27 cellular contexts compared by ENCODE assay signal in the genomic region with DNA sequence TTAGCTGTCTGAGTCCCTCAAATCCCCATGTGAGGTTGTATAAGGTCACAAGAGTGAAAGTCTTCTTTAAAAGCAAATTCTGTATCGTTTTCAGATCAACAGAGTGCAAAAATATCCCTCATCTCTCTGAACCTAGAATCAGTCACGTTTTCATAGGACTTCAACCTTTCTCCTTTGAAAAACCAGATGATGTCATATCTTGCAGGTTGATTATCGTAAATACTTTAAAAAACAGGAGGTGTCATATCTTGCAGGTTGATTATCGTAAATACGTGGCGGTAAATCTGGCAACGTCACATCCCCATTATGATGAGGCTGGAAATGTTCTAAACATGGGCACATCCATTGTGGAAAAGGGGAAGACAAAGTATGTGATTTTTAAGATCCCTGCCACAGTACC. TPM values are rescaled to one million over a fixed set of nuclear protein-coding genes. Genes with fewer than 3 reads are reported as not detected.
"Had no signal": no experiment of that assay in that cellular context is flagged by ENCODE, and none has a peak within 500 bp of the region (broad histone marks: within the 10 kb centered on the region; RNA-seq: fewer than 3 reads in every experiment).

No MANE protein-coding gene starts in this region.

- H3K4me2 ChIP-seq: KMS-11 had no signal

- DNase-seq: activated CD4-positive, alpha-beta T cell treated with anti-CD3 and anti-CD28 coated beads for 48 hours; activated CD4-positive, alpha-beta T cell treated with anti-CD3 and anti-CD28 coated beads, Interleukin-2, amount 50 U/mL, for 4 hours; activated CD4-positive, CD25-positive, alpha-beta regulatory T cell treated with anti-CD3 and anti-CD28 coated beads, Interleukin-2, amount 50 U/mL, for 72 hours; activated CD8-positive, alpha-beta T cell treated with anti-CD3 and anti-CD28 coated beads, Interleukin-2, amount 10 ng/mL, durations not matched to agents 7 days and 5 days; activated effector memory CD4-positive, alpha-beta T cell treated with Interleukin-2 at 50 U/mL for 16 hours; activated naive CD4-positive, alpha-beta T cell; activated T-cell treated with anti-CD3 and anti-CD28 coated beads, Interleukin-2, amount 50 U/mL, for 24 hours; aorta; caudate nucleus; MG63; MV-4-11; NCI-H1092 treated with DMSO at 0.1 percent for 48 hours; NCI-H1417 treated with DMSO at 0.1 percent for 48 hours; NCI-H1694; NCI-H2029; NCI-H2107; NCI-H2171 treated with DMSO at 0.1 percent for 48 hours; NCI-H226; NCI-H69; NK-92 treated with Interleukin-12 subunit alpha and Interleukin-12 subunit beta, amount 100 ng/mL, for 24 hours; SHP77 treated with DMSO at 0.1 percent for 48 hours; T-helper 9 cell had no signal

- H3K27ac ChIP-seq: breast epithelium, KMS-11 had no signal

- ATAC-seq: activated CD8-positive, alpha-beta T cell treated with anti-CD3 and anti-CD28 coated beads, Interleukin-2, amount 10 ng/mL, durations not matched to agents 7 days and 5 days; WTC11 had no signal

- H3K9me3 ChIP-seq: breast epithelium, MG63 had no signal

- H3K4me3 ChIP-seq: breast epithelium, MG63 had no signal

- H3K36me3 ChIP-seq: breast epithelium, MG63 had no signal

- H3K27me3 ChIP-seq: breast epithelium, MG63 had no signal

- H3K9ac ChIP-seq: KMS-11 had no signal

- H3K4me1 ChIP-seq: breast epithelium had no signal

RNA-seq across cellular contexts. Expression of a gene that starts 25.9 kb away (rescaled TPM):
- total RNA-seq: activated CD8-positive, alpha-beta T cell treated with anti-CD3 and anti-CD28 coated beads, Interleukin-2, amount 10 ng/mL, durations not matched to agents 7 days and 5 days; activated T-helper 1 cell treated with anti-CD3 and anti-CD28 coated beads, Interleukin-12 subunit alpha, Interleukin-12 subunit beta, Interleukin-2, Interleukin-4 antibody, amounts not matched to agents 30 ng/mL and 10 ng/mL and 1 ng/mL, durations not matched to agents 14 hours and 24 hours and 36 hours; aorta; NCI-H460 had no signal
